21 cellular contexts compared by ENCODE assay signal in the genomic region with DNA sequence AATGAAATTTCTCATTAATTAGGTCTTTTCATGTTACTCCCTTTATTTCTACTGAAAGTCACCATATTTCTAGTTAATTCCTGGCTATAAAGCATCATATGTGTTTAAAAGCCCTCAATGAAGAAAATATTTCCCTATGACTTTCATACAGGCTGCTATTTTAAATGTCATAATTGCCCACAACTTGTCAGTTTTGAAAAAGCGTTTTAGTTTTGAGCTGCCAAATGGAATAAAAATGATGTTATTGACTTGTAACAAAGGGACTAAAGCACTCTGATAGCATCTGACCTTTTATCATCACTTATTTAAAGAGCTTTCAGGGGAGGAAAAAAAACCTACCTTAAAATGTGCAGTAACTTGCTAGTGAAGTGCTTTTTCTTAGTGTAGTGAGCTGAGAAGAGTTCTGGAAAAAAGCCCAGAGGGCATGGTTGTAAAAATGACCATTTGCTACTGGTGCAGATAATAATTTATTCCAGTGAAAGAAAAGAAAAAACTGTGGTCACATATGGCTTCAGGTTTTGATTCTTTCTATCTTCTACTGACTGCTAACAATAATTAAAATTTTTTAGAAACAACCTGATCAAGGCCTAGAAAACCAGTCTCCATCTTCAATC.
DNase-seq lines count a peak whose midpoint lies in the region; ATAC-seq, FAIRE-seq and TF ChIP-seq lines count a peak whose summit lies in the region.
"Had no signal": no experiment of that assay in that cellular context is flagged by ENCODE, and none has a peak within 500 bp of the region (broad histone marks: within the 10 kb centered on the region; RNA-seq: fewer than 3 reads in every experiment).

No MANE protein-coding gene starts in this region.

- no peaks in the 10 kb centered on the region for H3K27me3 Mint-ChIP-seq in effector memory CD8-positive, alpha-beta T cell
- H3K27me3 Mint-ChIP-seq: CD4-positive, alpha-beta T cell; IgD-negative memory B cell had no signal

- no peak for ATAC-seq in GM18505 (IDR thresholded peaks at IDR 0.05; ENCODE audit: unreplicated experiment)
- no peak for ATAC-seq in effector memory CD8-positive, alpha-beta T cell (replicated peaks)

- H3K4me2 ChIP-seq in BLaER1 = peak overlapping the region; percentile 66
- H3K4me2 ChIP-seq: PC-9 had no signal

- H4K20me1 ChIP-seq in BLaER1 = no peaks in the 10 kb centered on the region

- H3K27ac ChIP-seq in BLaER1 (peak overlapping the region; percentile 50; the same call in 1 of the 2 replicates), kidney (ENCODE audit: low read depth in 2 of 2, low read length in 2 of 2) (no peak overlapping the region), testis (no peak overlapping the region)
- H3K27ac ChIP-seq: GM23248, PC-9, RWPE1 had no signal

- no peaks in the 10 kb centered on the region for H3K4me1 Mint-ChIP-seq in effector memory CD8-positive, alpha-beta T cell (ENCODE audit: low read depth in 2 of 2)
- H3K4me1 Mint-ChIP-seq: IgD-negative memory B cell had no signal

- H3K27ac Mint-ChIP-seq in effector memory CD8-positive, alpha-beta T cell = no peak overlapping the region
- H3K27ac Mint-ChIP-seq: CD4-positive, alpha-beta T cell; IgD-negative memory B cell; T-helper 1 cell treated with Interleukin-12 subunit alpha and Interleukin-12 subunit beta and Interleukin-4 antibody, amounts not matched to agents 30 μg/mL and 1 μg/mL, for 36 hours had no signal

- H3K4me3 ChIP-seq in BLaER1 = no peak overlapping the region
- H3K4me3 ChIP-seq in kidney (ENCODE audit: low read length in 2 of 2) = no peak overlapping the region
- H3K4me3 ChIP-seq in testis = no peak overlapping the region
- H3K4me3 ChIP-seq: GM23248, HAP-1, PC-9 had no signal

- no peak for TF ChIP-seq POLR2A in GM18505 (IDR thresholded peaks at IDR 0.05; ENCODE audit: borderline replicate concordance, extremely low read depth, insufficient read depth, insufficient read length)
- no peak for TF ChIP-seq POLR2A in testis (IDR thresholded peaks at IDR 0.05)

- no peaks in the 10 kb centered on the region for H3K27me3 ChIP-seq in BLaER1
- H3K27me3 ChIP-seq in testis = no peaks in the 10 kb centered on the region

- peaks cover 0 to 9% of the 10 kb centered on the region in 2 donors for H3K9me3 Mint-ChIP-seq in effector memory CD8-positive, alpha-beta T cell
- H3K9me3 Mint-ChIP-seq: T-helper 1 cell treated with Interleukin-12 subunit alpha and Interleukin-12 subunit beta and Interleukin-4 antibody, amounts not matched to agents 30 μg/mL and 1 μg/mL, for 36 hours had no signal

- TF ChIP-seq CTCF in kidney (IDR thresholded peaks at IDR 0.05; ENCODE audit: borderline replicate concordance, extremely low read depth, insufficient read depth) (no peak), testis (IDR thresholded peaks at IDR 0.05) (no peak)

- peak; percentile 74 for DNase-seq in G401 (ENCODE audit: low spot score)
- DNase-seq in NCI-H2107 (lab: John Stamatoyannopoulos, UW) = peak; percentile 12
- peak; percentile 67 for DNase-seq in cerebellar cortex (ENCODE audit: low spot score)
- no peak for DNase-seq in kidney
- no peak for DNase-seq in testis
- no peak for DNase-seq in effector memory CD8-positive, alpha-beta T cell
- DNase-seq: Caco-2; CD4-positive, alpha-beta T cell; DMS53; GM23248; Karpas-422; NCI-H187 treated with DMSO at 0.1 percent for 48 hours; NCI-H510A; PC-9; SIG-M5 had no signal

- H3K4me1 ChIP-seq in BLaER1 (peaks cover 56% of the 10 kb centered on the region), kidney (ENCODE audit: control insufficient read depth in 1 of 2, insufficient read depth in 1 of 2, low read depth in 1 of 2, low read length in 2 of 2) (no peaks in the 10 kb centered on the region), testis (no peaks in the 10 kb centered on the region)
- H3K4me1 ChIP-seq: Caco-2 had no signal

- no peak for FAIRE-seq in kidney (lab: Jason Lieb, UNC)

- H3K9me3 ChIP-seq in BLaER1 = no peaks in the 10 kb centered on the region
- no peaks in the 10 kb centered on the region for H3K9me3 ChIP-seq in kidney (ENCODE audit: control insufficient read depth in 1 of 2, low read length in 2 of 2)
- no peaks in the 10 kb centered on the region for H3K9me3 ChIP-seq in testis
- H3K9me3 ChIP-seq: Caco-2, HAP-1 had no signal

- intact Hi-C loops in kidney (cut with DNase I) = no loop called here
- intact Hi-C loops in testis (cut with DNase I; ENCODE audit: low total_unique reads) = no loop called here

- H3K36me3 ChIP-seq in BLaER1 (no peaks in the 10 kb centered on the region), kidney (ENCODE audit: control insufficient read depth in 1 of 2, insufficient read depth in 2 of 2, low read length in 2 of 2) (no peaks in the 10 kb centered on the region), testis (ENCODE audit: low read depth, missing control alignments) (no peaks in the 10 kb centered on the region)
- H3K36me3 ChIP-seq: HAP-1 had no signal

- H3K9ac ChIP-seq in BLaER1 (no peak overlapping the region), kidney (ENCODE audit: low read length in 2 of 2) (no peak overlapping the region)
- H3K9ac ChIP-seq: GM23248 had no signal

- 81 to 86% methylated on average over 1 of the region's 1 CpG for WGBS in testis, 2 donors

- no peak overlapping the region for H3K4me3 Mint-ChIP-seq in effector memory CD8-positive, alpha-beta T cell
- H3K4me3 Mint-ChIP-seq: CD4-positive, alpha-beta T cell; IgD-negative memory B cell; T-helper 1 cell treated with Interleukin-12 subunit alpha and Interleukin-12 subunit beta and Interleukin-4 antibody, amounts not matched to agents 30 μg/mL and 1 μg/mL, for 36 hours had no signal

- in situ Hi-C loops in G401 (cut with HindIII; ENCODE audit: low sequenced_read_pairs) = no loop called here

- H3K36me3 Mint-ChIP-seq in effector memory CD8-positive, alpha-beta T cell (ENCODE audit: insufficient read depth) = no peaks in the 10 kb centered on the region
- H3K36me3 Mint-ChIP-seq: IgD-negative memory B cell had no signal

Comparison
In these comparisons a context has a peak if more than half of its experiments do, and no peak if none do; other contexts are left out.
1. DNase-seq: peak in G401 (single experiment), NCI-H2107 (single experiment) and cerebellar cortex (single experiment); none in kidney (single experiment), testis (single experiment) and effector memory CD8-positive, alpha-beta T cell (0 of 3).